ENCODE assay signal across 8 cellular contexts in genomic region chr7:5524580-5525270, GRCh38. TPM values are rescaled to one million over a fixed set of nuclear protein-coding genes. Genes with fewer than 3 reads are reported as not detected.
DNase-seq lines count a peak whose midpoint lies in the region; ATAC-seq, FAIRE-seq and TF ChIP-seq lines count a peak whose summit lies in the region.
"Not testable (repeated sequence)": the region's sequence is repeated elsewhere in the genome, so short reads cannot be mapped to it uniquely, and the experiment has no call there.

No MANE protein-coding gene starts in this region.

- CTCF ChIA-PET in SK-N-SH (lab: Yijun Ruan, JAX) = interaction anchor here (1.1 to 3.4 kb wide), 6 partner anchors 16 to 153 kb away, joined by 3 to 31 read pairs (median 10); no protein-coding TSS in a partner anchor
- CTCF ChIA-PET in K562 (lab: Yijun Ruan, JAX; ENCODE audit: low intra/inter-chr PET ratio) = not testable (repeated sequence)

- H3K36me3 Mint-ChIP-seq in HFFc6 (ENCODE audit: low read depth) = peaks cover 48% of the 10 kb centered on the region
- H3K36me3 Mint-ChIP-seq in natural killer cell treated with Interleukin-12 subunit alpha and Interleukin-12 subunit beta and Interleukin-15 and Interleukin-18, amount 100 ng/mL, for 72 hours = peaks cover 22% of the 10 kb centered on the region

- H3F3A ChIP-seq in SK-N-SH (replicated peaks; ENCODE audit: insufficient read depth) = peaks cover 84% of the 10 kb centered on the region

- peaks cover 19% of the 10 kb centered on the region for H3K9me1 ChIP-seq in K562 (ENCODE audit: control insufficient read depth, insufficient read depth, low read length)

- not testable (repeated sequence) for H3K9me3 ChIP-seq in SK-N-SH; K562 (replicated peaks; ENCODE audit: control insufficient read depth, insufficient read depth, low read depth, low read length); gastroesophageal sphincter; stomach smooth muscle (ENCODE audit: control insufficient read depth in 2 of 2, low read length in 2 of 2)

- peaks cover 84% of the 10 kb centered on the region for H3K27me3 Mint-ChIP-seq in HFFc6 (ENCODE audit: insufficient read depth)
- not testable (repeated sequence) for H3K27me3 Mint-ChIP-seq in natural killer cell treated with Interleukin-12 subunit alpha and Interleukin-12 subunit beta and Interleukin-15 and Interleukin-18, amount 100 ng/mL, for 72 hours

- peaks cover 19% of the 10 kb centered on the region for H3K4me1 Mint-ChIP-seq in HFFc6 (ENCODE audit: low read depth)
- peaks cover 25% of the 10 kb centered on the region in 2 donors for H3K4me1 Mint-ChIP-seq in natural killer cell treated with Interleukin-12 subunit alpha and Interleukin-12 subunit beta and Interleukin-15 and Interleukin-18, amount 100 ng/mL, for 72 hours (ENCODE audit: low read depth in 2 of 2)

- ATAC-seq in K562; natural killer cell treated with Interleukin-12 subunit alpha and Interleukin-12 subunit beta and Interleukin-15 and Interleukin-18, amount 100 ng/mL, for 72 hours: not testable (repeated sequence)
- ATAC-seq in gastroesophageal sphincter = peak; percentile 3

- H3K9ac ChIP-seq in SK-N-SH; K562 (ENCODE audit: insufficient read depth in 1 of 2, low read depth in 2 of 2, low read length in 2 of 2); stomach smooth muscle (ENCODE audit: low read length in 2 of 2): not testable (repeated sequence)

- H3K27ac ChIP-seq in SK-N-SH (ENCODE audit: low read depth in 2 of 2, low read length in 1 of 2) (peak overlapping the region in 1 of 2 experiments; percentile 1; a peak in 1 of 4 replicates), gastroesophageal sphincter (peak overlapping the region in 3 of 4 donors; percentile 99 to 100 (median 99)), stomach smooth muscle (ENCODE audit: low read length) (peak overlapping the region; percentile 100)
- H3K27ac ChIP-seq in K562 (ENCODE audit: extremely low read depth, low read depth, low read length) = not testable (repeated sequence)

- not testable (repeated sequence) for TF ChIP-seq EP300 in SK-N-SH (IDR thresholded peaks at IDR 0.05; ENCODE audit: borderline replicate concordance in 1 of 2, low read depth in 1 of 2, low read length in 1 of 2); K562 (IDR thresholded peaks at IDR 0.05; ENCODE audit: low read length); gastroesophageal sphincter (IDR thresholded peaks at IDR 0.05)

- TF ChIP-seq POLR2A in K562 (conservative IDR thresholded peaks at IDR 0.05); gastroesophageal sphincter (IDR thresholded peaks at IDR 0.05): not testable (repeated sequence)

- H3K4me3 ChIP-seq in SK-N-SH (ENCODE audit: low read depth in 2 of 2, low read length in 1 of 2); K562; gastroesophageal sphincter; stomach smooth muscle (ENCODE audit: low read length in 2 of 2): not testable (repeated sequence)

- H3K27me3 ChIP-seq in SK-N-SH (ENCODE audit: insufficient read depth); K562 (ENCODE audit: control insufficient read depth in 2 of 2, insufficient read depth in 2 of 2, low read length in 2 of 2); gastroesophageal sphincter; stomach smooth muscle (ENCODE audit: control insufficient read depth in 1 of 2, insufficient read depth in 2 of 2, low read length in 2 of 2): not testable (repeated sequence)

- BruUV-seq in K562 (replicated peaks; lab: Mats Ljungman, UMichigan) = not testable (repeated sequence)

- 89% methylated on average over 14 of the region's 14 CpGs for WGBS in SK-N-SH (ENCODE audit: low lambda C conversion rate)
- WGBS in K562 (ENCODE audit: insufficient coverage, low coverage, missing lambda C conversion rate) = 79% methylated on average over 14 of the region's 14 CpGs
- 56 to 78% methylated on average over 5 to 6 of the region's 14 CpGs for WGBS in gastroesophageal sphincter (ENCODE audit: low coverage in 1 of 2), 2 donors

- in situ Hi-C loops in K562 (cut with MboI) = not testable (repeated sequence)

- H3K9me2 ChIP-seq in SK-N-SH = not testable (repeated sequence)

- intact Hi-C loops in K562 (cut with micrococcal nuclease) = not testable (repeated sequence)

- POLR2A ChIA-PET in SK-N-SH (lab: Yijun Ruan, JAX) = not testable (repeated sequence)
- POLR2A ChIA-PET in K562 (lab: Yijun Ruan, JAX) = interaction anchor here (0.5 to 5.3 kb wide), 28 partner anchors 14 to 174 kb away, joined by 3 to 71 read pairs (median 4); no protein-coding TSS in a partner anchor

- peak; percentile 74 for DNase-seq in DMS53 (lab: John Stamatoyannopoulos, UW)
- not testable (repeated sequence) for DNase-seq in HFFc6; SK-N-SH; K562 (ENCODE audit: extremely low read depth in 1 of 4, low spot score in 3 of 4); natural killer cell treated with Interleukin-12 subunit alpha and Interleukin-12 subunit beta and Interleukin-15 and Interleukin-18, amount 100 ng/mL, for 72 hours (ENCODE audit: low spot score)
- peak; percentile 78 for DNase-seq in activated CD8-positive, alpha-beta memory T cell treated with anti-CD3 and anti-CD28 coated beads, Interleukin-2, amount 50 U/mL, for 48 hours

- peaks cover 38 to 43% of the 10 kb centered on the region in 2 experiments for H3K36me3 ChIP-seq in SK-N-SH (replicated peaks in 1 of 2; ENCODE audit: control insufficient read depth in 1 of 2, insufficient read depth in 2 of 2, low read length in 1 of 2)
- H3K36me3 ChIP-seq in K562 (ENCODE audit: control insufficient read depth, insufficient read depth, low read length) = peaks cover 50% of the 10 kb centered on the region
- H3K36me3 ChIP-seq in gastroesophageal sphincter = peaks cover 17 to 44% of the 10 kb centered on the region in 2 donors
- peaks cover 38% of the 10 kb centered on the region in 2 donors for H3K36me3 ChIP-seq in stomach smooth muscle (ENCODE audit: control insufficient read depth in 2 of 2, insufficient read depth in 2 of 2, low read length in 2 of 2)

- H3K4me2 ChIP-seq in SK-N-SH; K562 (ENCODE audit: insufficient read depth, low read length): not testable (repeated sequence)

- peak overlapping the region; percentile 96 for H3K4me3 Mint-ChIP-seq in HFFc6
- H3K4me3 Mint-ChIP-seq in natural killer cell treated with Interleukin-12 subunit alpha and Interleukin-12 subunit beta and Interleukin-15 and Interleukin-18, amount 100 ng/mL, for 72 hours = not testable (repeated sequence)

- not testable (repeated sequence) for TF ChIP-seq CTCF in HFFc6 (IDR thresholded peaks at IDR 0.05); SK-N-SH (IDR thresholded peaks at IDR 0.05); K562 (IDR thresholded peaks at IDR 0.05 in 2 of 3, conservative IDR thresholded peaks at IDR 0.05 in 1 of 3; ENCODE audit: insufficient read depth in 2 of 3, low read depth in 1 of 3, low read length in 3 of 3); gastroesophageal sphincter (IDR thresholded peaks at IDR 0.05)

- H2AFZ ChIP-seq in SK-N-SH (ENCODE audit: low read depth); K562 (ENCODE audit: low read depth, low read length): not testable (repeated sequence)

- H3K27ac Mint-ChIP-seq in HFFc6 = peak overlapping the region; percentile 95
- peak overlapping the region; percentile 81 to 98 for H3K27ac Mint-ChIP-seq in natural killer cell treated with Interleukin-12 subunit alpha and Interleukin-12 subunit beta and Interleukin-15 and Interleukin-18, amount 100 ng/mL, for 72 hours

- H3K9me3 Mint-ChIP-seq in HFFc6 = peaks cover 29% of the 10 kb centered on the region
- not testable (repeated sequence) for H3K9me3 Mint-ChIP-seq in natural killer cell treated with Interleukin-12 subunit alpha and Interleukin-12 subunit beta and Interleukin-15 and Interleukin-18, amount 100 ng/mL, for 72 hours

- not testable (repeated sequence) for FAIRE-seq in K562 (lab: Jason Lieb, UNC)

- H4K20me1 ChIP-seq in SK-N-SH (ENCODE audit: insufficient read depth) = peaks cover 67% of the 10 kb centered on the region
- peaks cover 40% of the 10 kb centered on the region for H4K20me1 ChIP-seq in K562 (replicated peaks; ENCODE audit: control insufficient read depth, insufficient read depth, low read length)

- H3K4me1 ChIP-seq in SK-N-SH (ENCODE audit: control insufficient read depth in 1 of 2, insufficient read depth in 2 of 2, low read depth in 1 of 2, low read length in 1 of 2) (peaks cover 13 to 21% of the 10 kb centered on the region in 2 experiments; a peak in 3 of 4 replicates), K562 (replicated peaks in 1 of 2; ENCODE audit: control insufficient read depth in 2 of 2, insufficient read depth in 2 of 2, low read length in 2 of 2) (peaks cover 13 to 21% of the 10 kb centered on the region in 2 experiments; a peak in 4 of 5 replicates), gastroesophageal sphincter (peaks cover 0 to 27% (median 3%) of the 10 kb centered on the region in 3 donors), stomach smooth muscle (ENCODE audit: control insufficient read depth, insufficient read depth, low read length) (peaks cover 22% of the 10 kb centered on the region)

- TF ChIP-seq RAD21 in SK-N-SH (IDR thresholded peaks at IDR 0.05; ENCODE audit: low read length); K562 (CRISPR knock-in tag; conservative IDR thresholded peaks at IDR 0.05 in 1 of 2, IDR thresholded peaks at IDR 0.05 in 1 of 2): not testable (repeated sequence)

- H3K79me2 ChIP-seq in SK-N-SH (ENCODE audit: insufficient read depth) (peaks cover 38% of the 10 kb centered on the region), K562 (ENCODE audit: control insufficient read depth, insufficient read depth, low read length) (peaks cover 28% of the 10 kb centered on the region)

RNA-seq across cellular contexts. Expression of gene ACTB, which starts 5.7 kb away (rescaled TPM):
- total RNA-seq in HFFc6 (2021; fragmentation: NEBNext Ultra II Directional; extraction: Animal tissue kit (Norgen Biotek cat#: 25700)) = over 10,000 TPM in 5 of 6 experiments, 1,000 to 10,000 TPM in 1; 9,852 to 14,845 (median 13,380) TPM
- polyA plus RNA-seq in SK-N-SH (2012; rRNA removed) = 2,583 and 4,707 TPM in 2 replicates
- 3,036 and 4,390 TPM in 2 replicates for polyA plus RNA-seq in SK-N-SH (2012; cell fraction: cytosol; rRNA removed)
- 4,302 and 8,336 TPM in 2 replicates for polyA plus RNA-seq in SK-N-SH (2012; cell fraction: nucleus; rRNA removed)
- 442 and 814 TPM in 2 replicates for total RNA-seq in K562 (2011; cell fraction: chromatin; rRNA removed; ENCODE audit: low replicate concordance)
- total RNA-seq in K562 (2011; cell fraction: nucleolus; rRNA removed) = 822 and 827 TPM in 2 replicates
- 612 and 733 TPM in 2 replicates for total RNA-seq in K562 (2011; cell fraction: nucleoplasm; rRNA removed)
- 1,050 and 1,578 TPM in 2 replicates for total RNA-seq in K562 (2014; rRNA removed)
- total RNA-seq in K562 (2014; rRNA removed; fragmentation: Illumina TruSeq; extraction: Trizol) = 1,330 and 1,372 TPM in 2 replicates
- total RNA-seq in K562 (2015; rRNA removed; fragmentation: Illumina TruSeq; extraction: Trizol) = 1,064 and 1,131 TPM in 2 replicates
- 3,434 and 3,475 TPM in 2 replicates for total RNA-seq in K562 (2021)
- 394 and 1,035 TPM in 2 replicates for polyA plus RNA-seq in K562 (2011; rRNA removed)
- 886 and 917 TPM in 2 replicates for polyA plus RNA-seq in K562 (2011; cell fraction: cytosol; rRNA removed)
- polyA plus RNA-seq in K562 (2011; cell fraction: nucleus; rRNA removed) = 1,199 and 1,212 TPM in 2 replicates
- polyA plus RNA-seq in K562 (2012) = 3,171 and 3,886 TPM in 2 replicates
- 3,161 and 3,227 TPM in 2 replicates for polyA plus RNA-seq in K562 (2014; fragmentation: Illumina TruSeq; extraction: Trizol)
- 1,000 to 10,000 TPM; 1,484 to 2,232 TPM for polyA plus RNA-seq in K562 (2014; fragmentation: Nextera tagmentation; extraction: Ambion mirVana)
- 1,030 and 1,055 TPM in 2 replicates for polyA plus RNA-seq in K562 (2014; rRNA removed)
- 535 and 828 TPM in 2 replicates for polyA minus RNA-seq in K562 (2011; rRNA and poly(A)+ RNA removed)
- polyA minus RNA-seq in K562 (2011; cell fraction: cytosol; rRNA and poly(A)+ RNA removed) = 1,311 and 2,256 TPM in 2 replicates
- polyA minus RNA-seq in K562 (2011; cell fraction: nucleus; rRNA and poly(A)+ RNA removed) = 373 and 553 TPM in 2 replicates
- over 10,000 TPM in 1 of 4 donors, 1,000 to 10,000 TPM in 3; 4,936 to 13,281 (median 6,781) TPM for total RNA-seq in gastroesophageal sphincter
- total RNA-seq in natural killer cell treated with Interleukin-12 subunit alpha and Interleukin-12 subunit beta and Interleukin-15 and Interleukin-18, amount 100 ng/mL, for 72 hours = over 10,000 TPM in 1 of 2 donors, 1,000 to 10,000 TPM in 1; 9,239 to 13,404 TPM

RNA-seq across cellular contexts. Expression of gene FBXL18, which starts 11.1 kb away (rescaled TPM):
- 10 to 100 TPM; 17.9 to 24.4 (median 20.0) TPM for total RNA-seq in HFFc6 (2021; fragmentation: NEBNext Ultra II Directional; extraction: Animal tissue kit (Norgen Biotek cat#: 25700))
- polyA plus RNA-seq in SK-N-SH (2012; rRNA removed) (5.7 and 6.0 TPM in 2 replicates), K562 (2011; rRNA removed) (1.2 and 3.0 TPM in 2 replicates), K562 (2014; fragmentation: Illumina TruSeq; extraction: Trizol) (2.2 and 3.2 TPM in 2 replicates), K562 (2014; fragmentation: Nextera tagmentation; extraction: Ambion mirVana) (under 1 TPM; 0.25 to 0.31 TPM), K562 (2014; rRNA removed) (5.2 and 5.7 TPM in 2 replicates)
- 2.1 and 3.7 TPM in 2 replicates for polyA plus RNA-seq in SK-N-SH (2012; cell fraction: cytosol; rRNA removed)
- polyA plus RNA-seq in SK-N-SH (2012; cell fraction: nucleus; rRNA removed) = 10.9 and 11.2 TPM in 2 replicates
- total RNA-seq in K562 (2011; cell fraction: chromatin; rRNA removed; ENCODE audit: low replicate concordance) = 15.8 and 38.3 TPM in 2 replicates
- 22.5 and 24.8 TPM in 2 replicates for total RNA-seq in K562 (2011; cell fraction: nucleolus; rRNA removed)
- 13.9 and 14.8 TPM in 2 replicates for total RNA-seq in K562 (2011; cell fraction: nucleoplasm; rRNA removed)
- total RNA-seq in K562 (2014; rRNA removed) (3.5 and 4.5 TPM in 2 replicates), K562 (2014; rRNA removed; fragmentation: Illumina TruSeq; extraction: Trizol) (1.4 and 1.5 TPM in 2 replicates), K562 (2015; rRNA removed; fragmentation: Illumina TruSeq; extraction: Trizol) (2.6 and 2.7 TPM in 2 replicates), K562 (2021) (13.4 and 14.2 TPM in 2 replicates), gastroesophageal sphincter (10 to 100 TPM in 1 of 4 donors, 1 to 10 TPM in 3; 5.8 to 11.8 (median 8.2) TPM)
- 2.0 and 4.8 TPM in 2 replicates for polyA plus RNA-seq in K562 (2011; cell fraction: cytosol; rRNA removed)
- 3.8 and 7.6 TPM in 2 replicates for polyA plus RNA-seq in K562 (2011; cell fraction: nucleus; rRNA removed)
- 5.4 and 6.2 TPM in 2 replicates for polyA plus RNA-seq in K562 (2012)
- polyA minus RNA-seq in K562 (2011; rRNA and poly(A)+ RNA removed) = 1.7 and 2.2 TPM in 2 replicates
- 5.8 and 6.3 TPM in 2 replicates for polyA minus RNA-seq in K562 (2011; cell fraction: cytosol; rRNA and poly(A)+ RNA removed)
- polyA minus RNA-seq in K562 (2011; cell fraction: nucleus; rRNA and poly(A)+ RNA removed) = 5.0 and 6.2 TPM in 2 replicates
- total RNA-seq in natural killer cell treated with Interleukin-12 subunit alpha and Interleukin-12 subunit beta and Interleukin-15 and Interleukin-18, amount 100 ng/mL, for 72 hours = 10 to 100 TPM; 14.0 to 28.1 TPM
